ENCODE assay signal across 12 cellular contexts in genomic region chr3:66856555-66856954, GRCh38.
DNase-seq lines count a peak whose midpoint lies in the region; ATAC-seq and TF ChIP-seq lines count a peak whose summit lies in the region.
"Had no signal": no experiment of that assay in that cellular context is flagged by ENCODE, and none has a peak within 500 bp of the region (broad histone marks: within the 10 kb centered on the region; RNA-seq: fewer than 3 reads in every experiment).

No MANE protein-coding gene starts in this region.

- no peak for TF ChIP-seq POLR2A in prostate gland (IDR thresholded peaks at IDR 0.05)

- H3K27ac ChIP-seq in prostate gland: no peak overlapping the region
- H3K27ac ChIP-seq: BLaER1, right lobe of liver had no signal

- H3K36me3 Mint-ChIP-seq in glutamatergic neuron (ENCODE audit: unreplicated experiment): no peaks in the 10 kb centered on the region

- DNase-seq in RPMI8226 (peak; percentile 3), prostate gland (ENCODE audit: low spot score) (no peak), kidney tubule cell (ENCODE audit: low spot score) (no peak), glutamatergic neuron (no peak), amygdala (lab: John Stamatoyannopoulos, UW) (no peak)
- DNase-seq: NCI-H446 treated with DMSO at 0.1 percent for 48 hours, right lobe of liver had no signal

- WGBS in prostate gland: 74% methylated on average over 7 of the region's 7 CpGs

- H3K4me3 Mint-ChIP-seq in glutamatergic neuron (ENCODE audit: unreplicated experiment): no peak overlapping the region
- H3K4me3 Mint-ChIP-seq: activated T-helper 17 cell treated with anti-CD3 and anti-CD28 coated beads, Interleukin-2, amount 50 U/mL, for 72 hours had no signal

- TF ChIP-seq CTCF in prostate gland (IDR thresholded peaks at IDR 0.05) (no peak), glutamatergic neuron (IDR thresholded peaks at IDR 0.05; ENCODE audit: partially characterized antibody, unreplicated experiment) (no peak)

- no peaks in the 10 kb centered on the region for H3K36me3 ChIP-seq in prostate gland
- H3K36me3 ChIP-seq: BLaER1, right lobe of liver had no signal

- H3K4me1 Mint-ChIP-seq in glutamatergic neuron (ENCODE audit: low read depth, unreplicated experiment): no peaks in the 10 kb centered on the region
- H3K4me1 Mint-ChIP-seq: activated T-helper 17 cell treated with anti-CD3 and anti-CD28 coated beads, Interleukin-2, amount 50 U/mL, for 72 hours had no signal

- intact Hi-C loops in prostate gland (cut with DNase I): no loop called here

- H3K9me3 Mint-ChIP-seq in glutamatergic neuron (ENCODE audit: unreplicated experiment): peaks cover 1% of the 10 kb centered on the region
- H3K9me3 Mint-ChIP-seq: activated T-helper 17 cell treated with anti-CD3 and anti-CD28 coated beads, Interleukin-2, amount 50 U/mL, for 72 hours had no signal

- H3K9me3 ChIP-seq in prostate gland: no peaks in the 10 kb centered on the region
- H3K9me3 ChIP-seq: right lobe of liver had no signal

- H3K4me3 ChIP-seq in prostate gland: no peak overlapping the region
- H3K4me3 ChIP-seq: BLaER1, right lobe of liver had no signal

- no peaks in the 10 kb centered on the region for H3K4me1 ChIP-seq in prostate gland (replicated peaks)
- H3K4me1 ChIP-seq: BLaER1 had no signal

- H3K27me3 Mint-ChIP-seq in glutamatergic neuron (ENCODE audit: unreplicated experiment): peaks cover 2% of the 10 kb centered on the region

- H3K27ac Mint-ChIP-seq in glutamatergic neuron (ENCODE audit: unreplicated experiment): no peak overlapping the region
- H3K27ac Mint-ChIP-seq: activated T-helper 17 cell treated with anti-CD3 and anti-CD28 coated beads, Interleukin-2, amount 50 U/mL, for 72 hours had no signal

- no peaks in the 10 kb centered on the region for H3K27me3 ChIP-seq in prostate gland (replicated peaks; ENCODE audit: insufficient read depth)
- H3K27me3 ChIP-seq: BLaER1, right lobe of liver had no signal

- ATAC-seq in GM18511 (IDR thresholded peaks at IDR 0.05; ENCODE audit: unreplicated experiment) (peak; percentile 91), GM21447 (IDR thresholded peaks at IDR 0.05; ENCODE audit: unreplicated experiment) (peak; percentile 95), HG03196 (IDR thresholded peaks at IDR 0.05; ENCODE audit: unreplicated experiment) (peak; percentile 86)
- ATAC-seq: activated T-helper 17 cell treated with anti-CD3 and anti-CD28 coated beads, Interleukin-2, amount 50 U/mL, for 72 hours; right lobe of liver had no signal
